ENCODE assay signal across 9 cellular contexts in genomic region chr5:7876867-7877266, GRCh38. TPM values are rescaled to one million over a fixed set of nuclear protein-coding genes. Genes with fewer than 3 reads are reported as not detected.
DNase-seq lines count a peak whose midpoint lies in the region; ATAC-seq and TF ChIP-seq lines count a peak whose summit lies in the region.
"Had no signal": no experiment of that assay in that cellular context is flagged by ENCODE, and none has a peak within 500 bp of the region (broad histone marks: within the 10 kb centered on the region; RNA-seq: fewer than 3 reads in every experiment).

No MANE protein-coding gene starts in this region.

- DNase-seq in ELR (ENCODE audit: low read depth): peak; percentile 83
- DNase-seq in HT1080 (ENCODE audit: low read depth): peak; percentile 68
- DNase-seq in fibroblast of gingiva (ENCODE audit: low read depth): peak; percentile 44
- no peak for DNase-seq in cerebellar cortex (ENCODE audit: low spot score)
- DNase-seq in SHP77 (lab: John Stamatoyannopoulos, UW): no peak
- no peak for DNase-seq in Karpas-422
- no peak for DNase-seq in mesothelial cell of epicardium (ENCODE audit: low spot score in 2 of 2, unreplicated experiment in 2 of 2)

- H3K9me3 Mint-ChIP-seq in mesothelial cell of epicardium: no peaks in the 10 kb centered on the region

- peaks cover 2% of the 10 kb centered on the region for H3K4me1 Mint-ChIP-seq in mesothelial cell of epicardium

- peaks cover 68% of the 10 kb centered on the region for H3K36me3 ChIP-seq in Karpas-422 (ENCODE audit: insufficient read depth, low read length)

- H4K20me1 ChIP-seq in Karpas-422 (ENCODE audit: insufficient read depth, low read depth, low read length): peaks cover 22% of the 10 kb centered on the region

- H3K4me2 ChIP-seq in Karpas-422 (ENCODE audit: low read depth, low read length, poor library complexity, severe bottlenecking): no peak overlapping the region

- H3K9ac ChIP-seq in Karpas-422 (ENCODE audit: low read length): no peak overlapping the region

- TF ChIP-seq CTCF in mesothelial cell of epicardium (IDR thresholded peaks at IDR 0.05; ENCODE audit: unreplicated experiment): no peak

- H3K36me3 Mint-ChIP-seq in mesothelial cell of epicardium: peaks cover 21% of the 10 kb centered on the region

- H2AFZ ChIP-seq in Karpas-422 (ENCODE audit: low read length): no peak overlapping the region

- no peaks in the 10 kb centered on the region for H3K9me3 ChIP-seq in Karpas-422 (ENCODE audit: low read length)

- no peak overlapping the region for H3K27ac ChIP-seq in Karpas-422 (ENCODE audit: low read length)

- H3K4me1 ChIP-seq in Karpas-422 (ENCODE audit: low read length): peaks cover 9% of the 10 kb centered on the region

- H3K4me3 Mint-ChIP-seq in mesothelial cell of epicardium: no peak overlapping the region

- H3K9me2 ChIP-seq in Karpas-422 (replicated peaks; ENCODE audit: insufficient read depth, low read length): no peaks in the 10 kb centered on the region

- H3K27me3 Mint-ChIP-seq in mesothelial cell of epicardium (ENCODE audit: low read depth): no peaks in the 10 kb centered on the region

- no peak overlapping the region for H3K27ac Mint-ChIP-seq in mesothelial cell of epicardium

- no peak overlapping the region for H3K4me3 ChIP-seq in Karpas-422 (ENCODE audit: low read length)
- H3K4me3 ChIP-seq: lung had no signal

- ATAC-seq in GM21515 (IDR thresholded peaks at IDR 0.05; ENCODE audit: unreplicated experiment): peak; percentile 36

- H3K27me3 ChIP-seq in Karpas-422 (ENCODE audit: low read length): no peaks in the 10 kb centered on the region

- peaks cover 91% of the 10 kb centered on the region for H3K79me2 ChIP-seq in Karpas-422 (ENCODE audit: low read length)

RNA-seq across cellular contexts. Expression of gene MTRR, which starts 7.9 kb away (rescaled TPM):
- total RNA-seq in HT1080 (2014; rRNA removed; shearing (Covaris generic)): 56.9 and 109 TPM in 2 replicates
- 52.4 and 78.4 TPM in 2 replicates for polyA plus RNA-seq in HT1080 (2015; cell fraction: cytosol; rRNA removed)
- polyA plus RNA-seq in HT1080 (2015; cell fraction: nucleus; rRNA removed): 119 and 125 TPM in 2 replicates
- total RNA-seq in Karpas-422 (2014; rRNA removed; shearing (Covaris generic); ENCODE audit: low replicate concordance): 41.4 and 44.2 TPM in 2 replicates
- 40.5 to 44.1 TPM (median 40.7 TPM) in 3 replicates for total RNA-seq in mesothelial cell of epicardium

RNA-seq across cellular contexts. Expression of gene FASTKD3, which starts 8.0 kb away (rescaled TPM):
- 24.7 and 24.9 TPM in 2 replicates for total RNA-seq in HT1080 (2014; rRNA removed; shearing (Covaris generic))
- 22.2 and 26.1 TPM in 2 replicates for polyA plus RNA-seq in HT1080 (2015; cell fraction: cytosol; rRNA removed)
- 52.9 and 58.3 TPM in 2 replicates for polyA plus RNA-seq in HT1080 (2015; cell fraction: nucleus; rRNA removed)
- 11.8 and 25.3 TPM in 2 replicates for total RNA-seq in Karpas-422 (2014; rRNA removed; shearing (Covaris generic); ENCODE audit: low replicate concordance)
- total RNA-seq in mesothelial cell of epicardium: 9.4 to 10.6 TPM (median 10.3 TPM) in 3 replicates

RNA-seq across cellular contexts. Expression of gene CFAP90, which starts 25.9 kb away (rescaled TPM):
- total RNA-seq in HT1080 (2014; rRNA removed; shearing (Covaris generic)): not detected in 2 replicates
- not detected in 2 replicates for polyA plus RNA-seq in HT1080 (2015; cell fraction: cytosol; rRNA removed)
- polyA plus RNA-seq in HT1080 (2015; cell fraction: nucleus; rRNA removed): not detected in 2 replicates
- not detected in 2 replicates for total RNA-seq in Karpas-422 (2014; rRNA removed; shearing (Covaris generic); ENCODE audit: low replicate concordance)
- 0.35 to 1.3 TPM (median 0.85 TPM) in 3 replicates for total RNA-seq in mesothelial cell of epicardium

Comparison
In these comparisons a context has a peak if more than half of its experiments do, and no peak if none do; other contexts are left out.
1. DNase-seq: peak in ELR (single experiment), HT1080 (single experiment) and fibroblast of gingiva (single experiment); none in cerebellar cortex (single experiment), SHP77 (0 of 2), Karpas-422 (single experiment) and mesothelial cell of epicardium (0 of 2).